Comparison of ENCODE assay signal across 11 cellular contexts in genomic region chr1:40380817-40381216, GRCh38. TPM values are rescaled to one million over a fixed set of nuclear protein-coding genes. Genes with fewer than 3 reads are reported as not detected.
DNase-seq lines count a peak whose midpoint lies in the region; TF ChIP-seq lines count a peak whose summit lies in the region.
"Had no signal": no experiment of that assay in that cellular context is flagged by ENCODE, and none has a peak within 500 bp of the region (broad histone marks: within the 10 kb centered on the region; RNA-seq: fewer than 3 reads in every experiment).

No MANE protein-coding gene starts in this region.

- no peaks in the 10 kb centered on the region for H3K9me3 Mint-ChIP-seq in MCF 10A (ENCODE audit: unreplicated experiment)

- no peaks in the 10 kb centered on the region for H3K36me3 ChIP-seq in breast epithelium
- no peaks in the 10 kb centered on the region for H3K36me3 ChIP-seq in muscle layer of duodenum (ENCODE audit: control insufficient read depth in 1 of 2, insufficient read depth in 2 of 2, low read length in 2 of 2)
- H3K36me3 ChIP-seq in vagina = no peaks in the 10 kb centered on the region

- no peaks in the 10 kb centered on the region for H3K27me3 ChIP-seq in breast epithelium
- no peaks in the 10 kb centered on the region for H3K27me3 ChIP-seq in muscle layer of duodenum (ENCODE audit: low read depth, low read length)
- no peaks in the 10 kb centered on the region for H3K27me3 ChIP-seq in vagina

- CTCF ChIA-PET in MCF 10A (lab: Yijun Ruan, JAX) = interaction anchor here (0.8 kb wide), 1 partner anchor 16 kb away, joined by 5 read pairs; no protein-coding TSS in a partner anchor

- no peak for TF ChIP-seq CTCF in breast epithelium (IDR thresholded peaks at IDR 0.05)
- TF ChIP-seq CTCF in MCF 10A (IDR thresholded peaks at IDR 0.05; ENCODE audit: unreplicated experiment) = no peak
- no peak for TF ChIP-seq CTCF in VCaP (conservative IDR thresholded peaks at IDR 0.05)
- no peak for TF ChIP-seq CTCF in vagina (IDR thresholded peaks at IDR 0.05)

- H3K36me3 Mint-ChIP-seq in MCF 10A (ENCODE audit: insufficient read depth, unreplicated experiment) = peaks cover 6% of the 10 kb centered on the region

- H3K4me1 ChIP-seq in breast epithelium (peaks cover 0 to 5% of the 10 kb centered on the region in 2 donors), muscle layer of duodenum (ENCODE audit: control insufficient read depth in 1 of 2, insufficient read depth in 2 of 2, low read length in 2 of 2) (peaks cover 11 to 22% of the 10 kb centered on the region in 2 donors), vagina (peaks cover 65% of the 10 kb centered on the region)

- POLR2A ChIA-PET in MCF 10A (lab: Yijun Ruan, JAX) = interaction anchor here (1.2 kb wide), 1 partner anchor 125 kb away, joined by 3 read pairs; no protein-coding TSS in a partner anchor

- peak overlapping the region; percentile 17 to 64 for H3K27ac ChIP-seq in breast epithelium
- peak overlapping the region; percentile 90 for H3K27ac ChIP-seq in VCaP
- peak overlapping the region; percentile 58 for H3K27ac ChIP-seq in muscle layer of duodenum (ENCODE audit: low read length)
- peak overlapping the region; percentile 77 for H3K27ac ChIP-seq in vagina

- TF ChIP-seq POLR2A in breast epithelium (IDR thresholded peaks at IDR 0.05) (no peak), vagina (IDR thresholded peaks at IDR 0.05) (no peak)

- no peaks in the 10 kb centered on the region for H3K9me3 ChIP-seq in breast epithelium
- H3K9me3 ChIP-seq in muscle layer of duodenum (ENCODE audit: control insufficient read depth in 1 of 2, low read length in 2 of 2) = no peaks in the 10 kb centered on the region
- no peaks in the 10 kb centered on the region for H3K9me3 ChIP-seq in vagina

- H3K4me1 Mint-ChIP-seq in MCF 10A (ENCODE audit: insufficient read depth, unreplicated experiment) = peaks cover 15% of the 10 kb centered on the region

- DNase-seq in breast epithelium (ENCODE audit: low spot score in 2 of 2) (no peak), MCF 10A (ENCODE audit: unreplicated experiment) (no peak), vagina (ENCODE audit: extremely low spot score in 2 of 2) (no peak), GF-D8 (lab: John Stamatoyannopoulos, UW) (no peak)
- no peak for DNase-seq in NK-92 treated with Interleukin-12 subunit alpha and Interleukin-12 subunit beta, amount 100 ng/mL, for 24 hours (lab: John Stamatoyannopoulos, UW)
- no peak for DNase-seq in effector CD8-positive, alpha-beta T cell (lab: John Stamatoyannopoulos, UW)
- DNase-seq: NCI-H1092, NCI-H69 had no signal

- H3K4me3 ChIP-seq in breast epithelium = no peak overlapping the region
- no peak overlapping the region for H3K4me3 ChIP-seq in muscle layer of duodenum (ENCODE audit: low read depth in 1 of 2, low read length in 2 of 2)
- no peak overlapping the region for H3K4me3 ChIP-seq in vagina
- H3K4me3 ChIP-seq: smooth muscle cell had no signal

- intact Hi-C loops in breast epithelium (cut with DNase I; ENCODE audit: low total_unique reads) (no loop called here), MCF 10A (cut with micrococcal nuclease) (no loop called here), vagina (cut with DNase I) (no loop called here)

- no TSS peak for BruUV-seq in MCF 10A (replicated peaks; lab: Mats Ljungman, UMichigan)

- no peak overlapping the region for H3K27ac Mint-ChIP-seq in MCF 10A (ENCODE audit: low read depth, unreplicated experiment)

- no peaks in the 10 kb centered on the region for H3K27me3 Mint-ChIP-seq in MCF 10A (ENCODE audit: insufficient read depth, unreplicated experiment)

- no peak overlapping the region for H3K4me3 Mint-ChIP-seq in MCF 10A (ENCODE audit: unreplicated experiment)

RNA-seq across cellular contexts. Expression of gene SMAP2, which starts 7.3 kb away (rescaled TPM):
- total RNA-seq in breast epithelium = 10 to 100 TPM; 27.2 to 64.2 (median 33.1) TPM
- 20.2 and 21.2 TPM in 2 replicates for total RNA-seq in MCF 10A (2022)
- 24.8 TPM for total RNA-seq in vagina
